36 cellular contexts compared by ENCODE assay signal in genomic region chr5:170441385-170441784, GRCh38. TPM values are rescaled to one million over a fixed set of nuclear protein-coding genes. Genes with fewer than 3 reads are reported as not detected.
"Had no signal": no experiment of that assay in that cellular context is flagged by ENCODE, and none has a peak within 500 bp of the region (broad histone marks: within the 10 kb centered on the region; RNA-seq: fewer than 3 reads in every experiment).

No MANE protein-coding gene starts in this region.

- DNase-seq: activated B cell treated with CpG ODN at 0.5 μM for 24 hours; activated CD4-positive, alpha-beta memory T cell treated with anti-CD3 and anti-CD28 coated beads for 36 hours; activated CD4-positive, alpha-beta T cell treated with anti-CD3 and anti-CD28 coated beads for 4 hours; activated CD4-positive, alpha-beta T cell treated with anti-CD3 and anti-CD28 coated beads, Interleukin-2, amount 10 ng/mL, durations not matched to agents 24 days and 14 days; activated CD4-positive, alpha-beta T cell treated with anti-CD3 and anti-CD28 coated beads, Interleukin-2, amount 50 U/mL, for 1 hour; activated CD4-positive, alpha-beta T cell treated with anti-CD3 and anti-CD28 coated beads, Interleukin-2, amount 50 U/mL, for 4 hours; activated CD4-positive, CD25-positive, alpha-beta regulatory T cell treated with anti-CD3 and anti-CD28 coated beads, Interleukin-2, amount 50 U/mL, for 72 hours; activated CD8-positive, alpha-beta memory T cell treated with anti-CD3 and anti-CD28 coated beads, Interleukin-2, amount 50 U/mL, for 4 hours; activated CD8-positive, alpha-beta T cell treated with anti-CD3 and anti-CD28 coated beads for 36 hours; activated effector memory CD4-positive, alpha-beta T cell treated with anti-CD3 and anti-CD28 coated beads, Interleukin-2, amount 50 U/mL, for 16 hours; activated gamma-delta T cell treated with Interleukin-2 at 50 U/mL for 16 hours; activated naive CD4-positive, alpha-beta T cell; activated naive CD4-positive, alpha-beta T cell treated with anti-CD3 and anti-CD28 coated beads for 36 hours; activated naive CD4-positive, alpha-beta T cell treated with anti-CD3 and anti-CD28 coated beads, Interleukin-2, amount 50 U/mL, for 16 hours; activated naive CD8-positive, alpha-beta T cell treated with anti-CD3 and anti-CD28 coated beads for 36 hours; activated T-cell treated with anti-CD3 and anti-CD28 coated beads for 4 hours; activated T-cell treated with anti-CD3 and anti-CD28 coated beads, Interleukin-2, amount 50 U/mL, for 1 hour; activated T-cell treated with anti-CD3 and anti-CD28 coated beads, Interleukin-2, amount 50 U/mL, for 4 hours; activated T-cell treated with anti-CD3 and anti-CD28 coated beads, Interleukin-2, amount 50 U/mL, for 72 hours; adrenal gland; amniotic stem cell; aorta; body of pancreas; brain microvascular endothelial cell; central memory CD4-positive, alpha-beta T cell; SW 1271; T-helper 1 cell; T-helper 2 cell; T-helper 9 cell had no signal

- H3K4me1 Mint-ChIP-seq: activated B cell treated with CpG ODN at 0.5 μM for 24 hours; activated CD4-positive, alpha-beta T cell treated with anti-CD3 and anti-CD28 coated beads, Interleukin-2, amount 10 ng/mL, durations not matched to agents 24 days and 14 days; activated naive CD8-positive, alpha-beta T cell treated with anti-CD3 and anti-CD28 coated beads for 36 hours; activated T-helper 17 cell treated with anti-CD3 and anti-CD28 coated beads, Interleukin-2, amount 50 U/mL, for 72 hours had no signal

- H3K4me3 ChIP-seq: adrenal gland, body of pancreas, breast epithelium had no signal

- H3K4me1 ChIP-seq: adrenal gland, body of pancreas, breast epithelium had no signal

- ATAC-seq: activated CD8-positive, alpha-beta T cell treated with anti-CD3 and anti-CD28 coated beads for 36 hours; activated naive CD4-positive, alpha-beta T cell treated with anti-CD3 and anti-CD28 coated beads, Interleukin-2, amount 50 U/mL, for 72 hours; activated T-cell treated with anti-CD3 and anti-CD28 coated beads, Interleukin-2, amount 50 U/mL, for 4 hours; activated T-cell treated with anti-CD3 and anti-CD28 coated beads, Interleukin-2, amount 50 U/mL, for 72 hours; activated T-helper 17 cell treated with anti-CD3 and anti-CD28 coated beads, Interleukin-2, amount 50 U/mL, for 72 hours; body of pancreas had no signal

- H3K27ac ChIP-seq: adrenal gland, body of pancreas, brain microvascular endothelial cell, breast epithelium, VCaP had no signal

- H3K36me3 Mint-ChIP-seq: activated CD4-positive, alpha-beta memory T cell treated with anti-CD3 and anti-CD28 coated beads for 36 hours; activated naive CD4-positive, alpha-beta T cell treated with anti-CD3 and anti-CD28 coated beads, Interleukin-2, amount 50 U/mL, for 72 hours; activated naive CD8-positive, alpha-beta T cell treated with anti-CD3 and anti-CD28 coated beads for 36 hours had no signal

- H3K4me3 Mint-ChIP-seq: activated B cell treated with CpG ODN at 0.5 μM for 24 hours; activated CD4-positive, alpha-beta memory T cell treated with anti-CD3 and anti-CD28 coated beads for 36 hours; activated CD4-positive, alpha-beta T cell treated with anti-CD3 and anti-CD28 coated beads, Interleukin-2, amount 10 ng/mL, durations not matched to agents 24 days and 14 days; activated CD8-positive, alpha-beta T cell treated with anti-CD3 and anti-CD28 coated beads for 36 hours; activated naive CD4-positive, alpha-beta T cell treated with anti-CD3 and anti-CD28 coated beads for 36 hours; activated naive CD8-positive, alpha-beta T cell treated with anti-CD3 and anti-CD28 coated beads for 36 hours; activated T-cell treated with anti-CD3 and anti-CD28 coated beads, Interleukin-2, amount 50 U/mL, for 4 hours; activated T-cell treated with anti-CD3 and anti-CD28 coated beads, Interleukin-2, amount 50 U/mL, for 72 hours; activated T-helper 1 cell treated with anti-CD3 and anti-CD28 coated beads, Interleukin-12 subunit alpha, Interleukin-12 subunit beta, Interleukin-2, Interleukin-4 antibody, amounts not matched to agents 30 ng/mL and 10 ng/mL and 1 ng/mL, durations not matched to agents 14 hours and 24 hours and 36 hours; activated T-helper 17 cell treated with anti-CD3 and anti-CD28 coated beads, Interleukin-2, amount 50 U/mL, for 72 hours; T-helper 1 cell treated with Interleukin-12 subunit alpha and Interleukin-12 subunit beta and Interleukin-4 antibody, amounts not matched to agents 30 μg/mL and 1 μg/mL, for 36 hours; T-helper 2 cell treated with Interferon-gamma antibody and Interleukin-4, amounts not matched to agents 5 μg/mL and 100 μg/mL, for 36 hours had no signal

- H3K27me3 Mint-ChIP-seq: activated B cell treated with CpG ODN at 0.5 μM for 24 hours; activated CD4-positive, alpha-beta memory T cell treated with anti-CD3 and anti-CD28 coated beads for 36 hours; activated CD4-positive, alpha-beta T cell treated with anti-CD3 and anti-CD28 coated beads, Interleukin-2, amount 10 ng/mL, durations not matched to agents 24 days and 14 days; activated CD8-positive, alpha-beta T cell treated with anti-CD3 and anti-CD28 coated beads for 36 hours; activated naive CD8-positive, alpha-beta T cell treated with anti-CD3 and anti-CD28 coated beads for 36 hours had no signal

- H3K27ac Mint-ChIP-seq: activated B cell treated with CpG ODN at 0.5 μM for 24 hours; activated CD4-positive, alpha-beta memory T cell treated with anti-CD3 and anti-CD28 coated beads for 36 hours; activated CD4-positive, alpha-beta T cell treated with anti-CD3 and anti-CD28 coated beads, Interleukin-2, amount 10 ng/mL, durations not matched to agents 24 days and 14 days; activated CD8-positive, alpha-beta T cell treated with anti-CD3 and anti-CD28 coated beads for 36 hours; activated naive CD4-positive, alpha-beta T cell treated with anti-CD3 and anti-CD28 coated beads for 36 hours; activated naive CD8-positive, alpha-beta T cell treated with anti-CD3 and anti-CD28 coated beads for 36 hours; activated T-cell treated with anti-CD3 and anti-CD28 coated beads, Interleukin-2, amount 50 U/mL, for 72 hours; activated T-helper 1 cell treated with anti-CD3 and anti-CD28 coated beads, Interleukin-12 subunit alpha, Interleukin-12 subunit beta, Interleukin-2, Interleukin-4 antibody, amounts not matched to agents 30 ng/mL and 10 ng/mL and 1 ng/mL, durations not matched to agents 14 hours and 24 hours and 36 hours; activated T-helper 17 cell treated with anti-CD3 and anti-CD28 coated beads, Interleukin-2, amount 50 U/mL, for 72 hours; T-helper 1 cell treated with Interleukin-12 subunit alpha and Interleukin-12 subunit beta and Interleukin-4 antibody, amounts not matched to agents 30 μg/mL and 1 μg/mL, for 36 hours; T-helper 2 cell treated with Interferon-gamma antibody and Interleukin-4, amounts not matched to agents 5 μg/mL and 100 μg/mL, for 36 hours had no signal

- H3K9me3 Mint-ChIP-seq: activated B cell treated with CpG ODN at 0.5 μM for 24 hours; activated CD4-positive, alpha-beta memory T cell treated with anti-CD3 and anti-CD28 coated beads for 36 hours; activated CD4-positive, alpha-beta T cell treated with anti-CD3 and anti-CD28 coated beads, Interleukin-2, amount 10 ng/mL, durations not matched to agents 24 days and 14 days; activated CD8-positive, alpha-beta T cell treated with anti-CD3 and anti-CD28 coated beads for 36 hours; activated naive CD4-positive, alpha-beta T cell treated with anti-CD3 and anti-CD28 coated beads for 36 hours; activated naive CD4-positive, alpha-beta T cell treated with anti-CD3 and anti-CD28 coated beads, Interleukin-2, amount 50 U/mL, for 72 hours; activated naive CD8-positive, alpha-beta T cell treated with anti-CD3 and anti-CD28 coated beads for 36 hours; activated T-cell treated with anti-CD3 and anti-CD28 coated beads, Interleukin-2, amount 50 U/mL, for 4 hours; activated T-cell treated with anti-CD3 and anti-CD28 coated beads, Interleukin-2, amount 50 U/mL, for 72 hours; activated T-helper 1 cell treated with anti-CD3 and anti-CD28 coated beads, Interleukin-12 subunit alpha, Interleukin-12 subunit beta, Interleukin-2, Interleukin-4 antibody, amounts not matched to agents 30 ng/mL and 10 ng/mL and 1 ng/mL, durations not matched to agents 14 hours and 24 hours and 36 hours; activated T-helper 17 cell treated with anti-CD3 and anti-CD28 coated beads, Interleukin-2, amount 50 U/mL, for 72 hours; T-helper 1 cell treated with Interleukin-12 subunit alpha and Interleukin-12 subunit beta and Interleukin-4 antibody, amounts not matched to agents 30 μg/mL and 1 μg/mL, for 36 hours; T-helper 2 cell treated with Interferon-gamma antibody and Interleukin-4, amounts not matched to agents 5 μg/mL and 100 μg/mL, for 36 hours had no signal

- H3K36me3 ChIP-seq: adrenal gland, brain microvascular endothelial cell, breast epithelium had no signal

- H3K27me3 ChIP-seq: adrenal gland, body of pancreas, brain microvascular endothelial cell, breast epithelium had no signal

- H3K9me3 ChIP-seq: adrenal gland, body of pancreas, breast epithelium had no signal

RNA-seq across cellular contexts. Expression of gene KCNMB1, which starts 52.2 kb away (rescaled TPM):
- total RNA-seq: activated B cell treated with CpG ODN at 0.5 μM for 24 hours; activated CD4-positive, alpha-beta memory T cell treated with anti-CD3 and anti-CD28 coated beads for 36 hours; activated CD4-positive, alpha-beta T cell treated with anti-CD3 and anti-CD28 coated beads, Interleukin-2, amount 10 ng/mL, durations not matched to agents 24 days and 14 days; activated CD8-positive, alpha-beta T cell treated with anti-CD3 and anti-CD28 coated beads for 36 hours; activated naive CD4-positive, alpha-beta T cell treated with anti-CD3 and anti-CD28 coated beads, Interleukin-2, amount 50 U/mL, for 72 hours; activated naive CD8-positive, alpha-beta T cell treated with anti-CD3 and anti-CD28 coated beads for 36 hours; activated T-cell treated with anti-CD3 and anti-CD28 coated beads, Interleukin-2, amount 50 U/mL, for 72 hours; activated T-helper 17 cell treated with anti-CD3 and anti-CD28 coated beads, Interleukin-2, amount 50 U/mL, for 72 hours had no signal
